In the genomic region with DNA sequence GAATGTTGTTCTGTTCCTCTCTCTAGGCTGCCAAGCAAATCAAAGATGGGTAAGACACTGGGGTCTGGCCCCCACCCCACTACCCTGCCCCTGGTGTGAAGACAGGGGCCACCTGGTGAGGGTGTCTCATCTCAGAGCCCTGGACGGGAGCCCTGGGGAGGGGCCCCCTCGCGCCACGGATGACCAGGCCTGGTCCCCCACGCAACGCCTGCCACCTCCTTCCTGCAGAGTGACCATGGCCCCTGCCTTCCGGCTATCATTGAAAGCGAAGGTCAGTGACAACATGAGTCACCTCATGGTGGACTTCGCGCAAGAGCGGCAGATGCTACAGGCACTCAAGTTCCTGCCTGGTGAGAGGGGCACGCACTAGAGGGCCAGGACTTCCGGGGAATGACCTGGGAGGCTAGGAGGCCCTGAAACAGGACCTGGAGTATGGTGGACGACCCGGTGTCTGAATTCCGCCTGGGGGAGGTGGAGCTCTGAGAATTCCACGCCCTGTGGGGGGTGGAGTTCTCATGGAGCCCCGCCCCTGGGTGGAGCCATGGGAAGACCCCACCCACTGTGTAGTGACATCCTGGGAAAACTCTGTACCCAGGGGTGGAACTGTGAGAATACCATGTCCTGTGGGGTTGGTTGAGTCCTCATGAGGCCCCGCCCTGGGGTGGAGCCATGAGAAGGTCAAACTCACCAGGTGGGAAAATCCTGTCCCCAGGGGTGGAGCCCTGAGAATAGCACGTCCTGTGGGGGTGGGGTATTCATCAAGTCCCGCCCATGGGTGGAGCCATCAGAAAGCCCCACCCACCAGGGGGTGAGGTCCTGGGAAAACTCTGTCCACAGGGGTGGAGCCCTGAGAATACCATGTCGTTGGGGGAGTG, we compare ENCODE assay signal across 1 cellular context.
TF ChIP-seq lines count a peak whose summit lies in the region.

No MANE protein-coding gene starts in this region.

TF ChIP-seq in K562, 482 proteins besides CTCF, POLR2A, EP300 and RAD21 (continued from another document and continues in another):
- TF ChIP-seq, protein P1, sequence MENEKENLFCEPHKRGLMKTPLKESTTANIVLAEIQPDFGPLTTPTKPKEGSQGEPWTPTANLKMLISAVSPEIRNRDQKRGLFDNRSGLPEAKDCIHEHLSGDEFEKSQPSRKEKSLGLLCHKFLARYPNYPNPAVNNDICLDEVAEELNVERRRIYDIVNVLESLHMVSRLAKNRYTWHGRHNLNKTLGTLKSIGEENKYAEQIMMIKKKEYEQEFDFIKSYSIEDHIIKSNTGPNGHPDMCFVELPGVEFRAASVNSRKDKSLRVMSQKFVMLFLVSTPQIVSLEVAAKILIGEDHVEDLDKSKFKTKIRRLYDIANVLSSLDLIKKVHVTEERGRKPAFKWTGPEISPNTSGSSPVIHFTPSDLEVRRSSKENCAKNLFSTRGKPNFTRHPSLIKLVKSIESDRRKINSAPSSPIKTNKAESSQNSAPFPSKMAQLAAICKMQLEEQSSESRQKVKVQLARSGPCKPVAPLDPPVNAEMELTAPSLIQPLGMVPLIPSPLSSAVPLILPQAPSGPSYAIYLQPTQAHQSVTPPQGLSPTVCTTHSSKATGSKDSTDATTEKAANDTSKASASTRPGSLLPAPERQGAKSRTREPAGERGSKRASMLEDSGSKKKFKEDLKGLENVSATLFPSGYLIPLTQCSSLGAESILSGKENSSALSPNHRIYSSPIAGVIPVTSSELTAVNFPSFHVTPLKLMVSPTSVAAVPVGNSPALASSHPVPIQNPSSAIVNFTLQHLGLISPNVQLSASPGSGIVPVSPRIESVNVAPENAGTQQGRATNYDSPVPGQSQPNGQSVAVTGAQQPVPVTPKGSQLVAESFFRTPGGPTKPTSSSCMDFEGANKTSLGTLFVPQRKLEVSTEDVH (IDR thresholded peaks at IDR 0.05; ENCODE audit: low read depth, partially characterized antibody) = no peak
- peak; percentile 84 for TF ChIP-seq RBFOX2 (IDR thresholded peaks at IDR 0.05; ENCODE audit: low read depth, low read length)
- TF ChIP-seq, protein P2, sequence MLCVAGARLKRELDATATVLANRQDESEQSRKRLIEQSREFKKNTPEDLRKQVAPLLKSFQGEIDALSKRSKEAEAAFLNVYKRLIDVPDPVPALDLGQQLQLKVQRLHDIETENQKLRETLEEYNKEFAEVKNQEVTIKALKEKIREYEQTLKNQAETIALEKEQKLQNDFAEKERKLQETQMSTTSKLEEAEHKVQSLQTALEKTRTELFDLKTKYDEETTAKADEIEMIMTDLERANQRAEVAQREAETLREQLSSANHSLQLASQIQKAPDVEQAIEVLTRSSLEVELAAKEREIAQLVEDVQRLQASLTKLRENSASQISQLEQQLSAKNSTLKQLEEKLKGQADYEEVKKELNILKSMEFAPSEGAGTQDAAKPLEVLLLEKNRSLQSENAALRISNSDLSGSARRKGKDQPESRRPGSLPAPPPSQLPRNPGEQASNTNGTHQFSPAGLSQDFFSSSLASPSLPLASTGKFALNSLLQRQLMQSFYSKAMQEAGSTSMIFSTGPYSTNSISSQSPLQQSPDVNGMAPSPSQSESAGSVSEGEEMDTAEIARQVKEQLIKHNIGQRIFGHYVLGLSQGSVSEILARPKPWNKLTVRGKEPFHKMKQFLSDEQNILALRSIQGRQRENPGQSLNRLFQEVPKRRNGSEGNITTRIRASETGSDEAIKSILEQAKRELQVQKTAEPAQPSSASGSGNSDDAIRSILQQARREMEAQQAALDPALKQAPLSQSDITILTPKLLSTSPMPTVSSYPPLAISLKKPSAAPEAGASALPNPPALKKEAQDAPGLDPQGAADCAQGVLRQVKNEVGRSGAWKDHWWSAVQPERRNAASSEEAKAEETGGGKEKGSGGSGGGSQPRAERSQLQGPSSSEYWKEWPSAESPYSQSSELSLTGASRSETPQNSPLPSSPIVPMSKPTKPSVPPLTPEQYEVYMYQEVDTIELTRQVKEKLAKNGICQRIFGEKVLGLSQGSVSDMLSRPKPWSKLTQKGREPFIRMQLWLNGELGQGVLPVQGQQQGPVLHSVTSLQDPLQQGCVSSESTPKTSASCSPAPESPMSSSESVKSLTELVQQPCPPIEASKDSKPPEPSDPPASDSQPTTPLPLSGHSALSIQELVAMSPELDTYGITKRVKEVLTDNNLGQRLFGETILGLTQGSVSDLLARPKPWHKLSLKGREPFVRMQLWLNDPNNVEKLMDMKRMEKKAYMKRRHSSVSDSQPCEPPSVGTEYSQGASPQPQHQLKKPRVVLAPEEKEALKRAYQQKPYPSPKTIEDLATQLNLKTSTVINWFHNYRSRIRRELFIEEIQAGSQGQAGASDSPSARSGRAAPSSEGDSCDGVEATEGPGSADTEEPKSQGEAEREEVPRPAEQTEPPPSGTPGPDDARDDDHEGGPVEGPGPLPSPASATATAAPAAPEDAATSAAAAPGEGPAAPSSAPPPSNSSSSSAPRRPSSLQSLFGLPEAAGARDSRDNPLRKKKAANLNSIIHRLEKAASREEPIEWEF (CRISPR knock-in tag; IDR thresholded peaks at IDR 0.05) = no peak
- TF ChIP-seq, protein P3, sequence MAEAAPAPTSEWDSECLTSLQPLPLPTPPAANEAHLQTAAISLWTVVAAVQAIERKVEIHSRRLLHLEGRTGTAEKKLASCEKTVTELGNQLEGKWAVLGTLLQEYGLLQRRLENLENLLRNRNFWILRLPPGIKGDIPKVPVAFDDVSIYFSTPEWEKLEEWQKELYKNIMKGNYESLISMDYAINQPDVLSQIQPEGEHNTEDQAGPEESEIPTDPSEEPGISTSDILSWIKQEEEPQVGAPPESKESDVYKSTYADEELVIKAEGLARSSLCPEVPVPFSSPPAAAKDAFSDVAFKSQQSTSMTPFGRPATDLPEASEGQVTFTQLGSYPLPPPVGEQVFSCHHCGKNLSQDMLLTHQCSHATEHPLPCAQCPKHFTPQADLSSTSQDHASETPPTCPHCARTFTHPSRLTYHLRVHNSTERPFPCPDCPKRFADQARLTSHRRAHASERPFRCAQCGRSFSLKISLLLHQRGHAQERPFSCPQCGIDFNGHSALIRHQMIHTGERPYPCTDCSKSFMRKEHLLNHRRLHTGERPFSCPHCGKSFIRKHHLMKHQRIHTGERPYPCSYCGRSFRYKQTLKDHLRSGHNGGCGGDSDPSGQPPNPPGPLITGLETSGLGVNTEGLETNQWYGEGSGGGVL (CRISPR knock-in tag; IDR thresholded peaks at IDR 0.05) = no peak
- no peak for TF ChIP-seq ERF (CRISPR knock-in tag; IDR thresholded peaks at IDR 0.05)
- no peak for TF ChIP-seq MEF2D (tag; conservative IDR thresholded peaks at IDR 0.05; ENCODE audit: low read depth)
- TF ChIP-seq, protein P4, sequence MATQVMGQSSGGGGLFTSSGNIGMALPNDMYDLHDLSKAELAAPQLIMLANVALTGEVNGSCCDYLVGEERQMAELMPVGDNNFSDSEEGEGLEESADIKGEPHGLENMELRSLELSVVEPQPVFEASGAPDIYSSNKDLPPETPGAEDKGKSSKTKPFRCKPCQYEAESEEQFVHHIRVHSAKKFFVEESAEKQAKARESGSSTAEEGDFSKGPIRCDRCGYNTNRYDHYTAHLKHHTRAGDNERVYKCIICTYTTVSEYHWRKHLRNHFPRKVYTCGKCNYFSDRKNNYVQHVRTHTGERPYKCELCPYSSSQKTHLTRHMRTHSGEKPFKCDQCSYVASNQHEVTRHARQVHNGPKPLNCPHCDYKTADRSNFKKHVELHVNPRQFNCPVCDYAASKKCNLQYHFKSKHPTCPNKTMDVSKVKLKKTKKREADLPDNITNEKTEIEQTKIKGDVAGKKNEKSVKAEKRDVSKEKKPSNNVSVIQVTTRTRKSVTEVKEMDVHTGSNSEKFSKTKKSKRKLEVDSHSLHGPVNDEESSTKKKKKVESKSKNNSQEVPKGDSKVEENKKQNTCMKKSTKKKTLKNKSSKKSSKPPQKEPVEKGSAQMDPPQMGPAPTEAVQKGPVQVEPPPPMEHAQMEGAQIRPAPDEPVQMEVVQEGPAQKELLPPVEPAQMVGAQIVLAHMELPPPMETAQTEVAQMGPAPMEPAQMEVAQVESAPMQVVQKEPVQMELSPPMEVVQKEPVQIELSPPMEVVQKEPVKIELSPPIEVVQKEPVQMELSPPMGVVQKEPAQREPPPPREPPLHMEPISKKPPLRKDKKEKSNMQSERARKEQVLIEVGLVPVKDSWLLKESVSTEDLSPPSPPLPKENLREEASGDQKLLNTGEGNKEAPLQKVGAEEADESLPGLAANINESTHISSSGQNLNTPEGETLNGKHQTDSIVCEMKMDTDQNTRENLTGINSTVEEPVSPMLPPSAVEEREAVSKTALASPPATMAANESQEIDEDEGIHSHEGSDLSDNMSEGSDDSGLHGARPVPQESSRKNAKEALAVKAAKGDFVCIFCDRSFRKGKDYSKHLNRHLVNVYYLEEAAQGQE (CRISPR knock-in tag; IDR thresholded peaks at IDR 0.05; ENCODE audit: low read depth) = no peak
- no peak for TF ChIP-seq CBX2 (IDR thresholded peaks at IDR 0.05; ENCODE audit: insufficient read depth, low read length, poor library complexity, severe bottlenecking)
- no peak for TF ChIP-seq SMAD3 (CRISPR knock-in tag; conservative IDR thresholded peaks at IDR 0.05)
- TF ChIP-seq, protein P5, sequence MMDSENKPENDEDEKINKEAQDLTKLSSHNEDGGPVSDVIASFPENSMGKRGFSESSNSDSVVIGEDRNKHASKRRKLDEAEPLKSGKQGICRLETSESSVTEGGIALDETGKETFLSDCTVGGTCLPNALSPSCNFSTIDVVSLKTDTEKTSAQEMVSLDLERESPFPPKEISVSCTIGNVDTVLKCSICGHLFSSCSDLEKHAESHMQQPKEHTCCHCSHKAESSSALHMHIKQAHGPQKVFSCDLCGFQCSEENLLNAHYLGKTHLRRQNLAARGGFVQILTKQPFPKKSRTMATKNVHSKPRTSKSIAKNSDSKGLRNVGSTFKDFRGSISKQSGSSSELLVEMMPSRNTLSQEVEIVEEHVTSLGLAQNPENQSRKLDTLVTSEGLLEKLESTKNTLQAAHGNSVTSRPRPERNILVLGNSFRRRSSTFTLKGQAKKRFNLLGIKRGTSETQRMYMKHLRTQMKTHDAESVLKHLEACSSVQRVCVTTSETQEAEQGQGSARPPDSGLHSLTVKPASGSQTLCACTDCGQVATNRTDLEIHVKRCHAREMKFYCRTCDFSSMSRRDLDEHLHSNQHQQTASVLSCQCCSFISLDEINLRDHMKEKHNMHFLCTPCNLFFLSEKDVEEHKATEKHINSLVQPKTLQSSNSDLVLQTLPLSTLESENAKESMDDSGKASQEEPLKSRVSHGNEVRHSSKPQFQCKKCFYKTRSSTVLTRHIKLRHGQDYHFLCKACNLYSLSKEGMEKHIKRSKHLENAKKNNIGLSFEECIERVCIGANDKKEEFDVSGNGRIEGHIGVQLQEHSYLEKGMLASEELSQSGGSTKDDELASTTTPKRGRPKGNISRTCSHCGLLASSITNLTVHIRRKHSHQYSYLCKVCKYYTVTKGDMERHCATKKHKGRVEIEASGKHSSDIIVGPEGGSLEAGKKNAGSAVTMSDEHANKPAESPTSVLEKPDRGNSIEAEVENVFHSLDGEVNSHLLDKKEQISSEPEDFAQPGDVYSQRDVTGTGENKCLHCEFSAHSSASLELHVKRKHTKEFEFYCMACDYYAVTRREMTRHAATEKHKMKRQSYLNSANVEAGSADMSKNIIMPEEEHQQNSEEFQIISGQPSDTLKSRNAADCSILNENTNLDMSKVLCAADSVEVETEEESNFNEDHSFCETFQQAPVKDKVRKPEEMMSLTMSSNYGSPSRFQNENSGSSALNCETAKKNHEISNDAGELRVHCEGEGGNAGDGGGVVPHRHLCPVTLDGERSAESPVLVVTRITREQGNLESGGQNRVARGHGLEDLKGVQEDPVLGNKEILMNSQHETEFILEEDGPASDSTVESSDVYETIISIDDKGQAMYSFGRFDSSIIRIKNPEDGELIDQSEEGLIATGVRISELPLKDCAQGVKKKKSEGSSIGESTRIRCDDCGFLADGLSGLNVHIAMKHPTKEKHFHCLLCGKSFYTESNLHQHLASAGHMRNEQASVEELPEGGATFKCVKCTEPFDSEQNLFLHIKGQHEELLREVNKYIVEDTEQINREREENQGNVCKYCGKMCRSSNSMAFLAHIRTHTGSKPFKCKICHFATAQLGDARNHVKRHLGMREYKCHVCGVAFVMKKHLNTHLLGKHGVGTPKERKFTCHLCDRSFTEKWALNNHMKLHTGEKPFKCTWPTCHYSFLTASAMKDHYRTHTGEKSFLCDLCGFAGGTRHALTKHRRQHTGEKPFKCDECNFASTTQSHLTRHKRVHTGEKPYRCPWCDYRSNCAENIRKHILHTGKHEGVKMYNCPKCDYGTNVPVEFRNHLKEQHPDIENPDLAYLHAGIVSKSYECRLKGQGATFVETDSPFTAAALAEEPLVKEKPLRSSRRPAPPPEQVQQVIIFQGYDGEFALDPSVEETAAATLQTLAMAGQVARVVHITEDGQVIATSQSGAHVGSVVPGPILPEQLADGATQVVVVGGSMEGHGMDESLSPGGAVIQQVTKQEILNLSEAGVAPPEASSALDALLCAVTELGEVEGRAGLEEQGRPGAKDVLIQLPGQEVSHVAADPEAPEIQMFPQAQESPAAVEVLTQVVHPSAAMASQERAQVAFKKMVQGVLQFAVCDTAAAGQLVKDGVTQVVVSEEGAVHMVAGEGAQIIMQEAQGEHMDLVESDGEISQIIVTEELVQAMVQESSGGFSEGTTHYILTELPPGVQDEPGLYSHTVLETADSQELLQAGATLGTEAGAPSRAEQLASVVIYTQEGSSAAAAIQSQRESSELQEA (IDR thresholded peaks at IDR 0.05; ENCODE audit: low read depth) = no peak
- TF ChIP-seq ZNF76 (CRISPR knock-in tag; IDR thresholded peaks at IDR 0.05; ENCODE audit: borderline replicate concordance) = no peak
- TF ChIP-seq ZNF212 (CRISPR knock-in tag; IDR thresholded peaks at IDR 0.05) = no peak
- TF ChIP-seq KAT7 (CRISPR knock-in tag; IDR thresholded peaks at IDR 0.05; ENCODE audit: borderline replicate concordance) = no peak
- no peak for TF ChIP-seq ZNF175 (CRISPR knock-in tag; IDR thresholded peaks at IDR 0.05; ENCODE audit: low read depth)
- TF ChIP-seq TRIM24 (IDR thresholded peaks at IDR 0.05) = 0 out of 4 replicates have a peak, but pooled peaks of 1 of the 2 experiments have one; percentile 20
- TF ChIP-seq SP1 (CRISPR knock-in tag; IDR thresholded peaks at IDR 0.05) = peak; percentile 90
- no peak for TF ChIP-seq RAD51 (IDR thresholded peaks at IDR 0.05; ENCODE audit: borderline replicate concordance, low read depth)
- TF ChIP-seq ZNF780A (CRISPR knock-in tag; IDR thresholded peaks at IDR 0.05) = no peak
- TF ChIP-seq GATAD2B (IDR thresholded peaks at IDR 0.05; ENCODE audit: borderline replicate concordance) = no peak
- TF ChIP-seq PYGO2 (tag; IDR thresholded peaks at IDR 0.05) = no peak
